Comparison of ENCODE assay signal across 23 cellular contexts in genomic region chr11:84137960-84138359, GRCh38.
"Had no signal": no experiment of that assay in that cellular context is flagged by ENCODE, and none has a peak within 500 bp of the region (broad histone marks: within the 10 kb centered on the region; RNA-seq: fewer than 3 reads in every experiment).

No MANE protein-coding gene starts in this region.

- H3K27me3 ChIP-seq: body of pancreas, breast epithelium, SJCRH30 had no signal

- H3K4me1 ChIP-seq: body of pancreas, breast epithelium had no signal

- H3K36me3 ChIP-seq: breast epithelium, SJCRH30 had no signal

- H3K9me3 ChIP-seq: body of pancreas, breast epithelium, SJCRH30 had no signal

- ATAC-seq: activated CD8-positive, alpha-beta T cell treated with anti-CD3 and anti-CD28 coated beads, Interleukin-2, amount 10 ng/mL, durations not matched to agents 7 days and 5 days; body of pancreas; Panc1 had no signal

- DNase-seq: activated CD4-positive, alpha-beta T cell treated with anti-CD3 and anti-CD28 coated beads, Interleukin-2, amount 10 ng/mL, durations not matched to agents 7 days and 5 days; activated CD4-positive, alpha-beta T cell treated with anti-CD3 and anti-CD28 coated beads, Interleukin-2, amount 50 U/mL, for 48 hours; activated CD8-positive, alpha-beta T cell treated with anti-CD3 and anti-CD28 coated beads, Interleukin-2, amount 10 ng/mL, durations not matched to agents 7 days and 5 days; activated gamma-delta T cell; activated naive CD4-positive, alpha-beta T cell treated with Interleukin-2 at 50 U/mL for 16 hours; activated naive CD8-positive, alpha-beta T cell treated with anti-CD3 and anti-CD28 coated beads, Interleukin-2, amount 10 ng/mL, durations not matched to agents 7 days and 5 days; activated T-cell treated with anti-CD3 and anti-CD28 coated beads, Interleukin-2, amount 50 U/mL, for 24 hours; amygdala; body of pancreas; cerebellar nuclear complex; NCI-H1105; NCI-H1417 treated with DMSO at 0.1 percent for 48 hours; NCI-H1694; NCI-H1930; NCI-H2081 treated with DMSO at 0.1 percent for 48 hours; NCI-H226; NCI-H524 treated with DMSO at 0.1 percent for 48 hours; SHP77; SJCRH30; T1000 had no signal

- H3K4me3 ChIP-seq: body of pancreas, breast epithelium, SJCRH30, SK-N-MC had no signal

- H3K27ac ChIP-seq: body of pancreas, breast epithelium, SJCRH30 had no signal
